Comparison of ENCODE assay signal across 1 cellular context in the genomic region with DNA sequence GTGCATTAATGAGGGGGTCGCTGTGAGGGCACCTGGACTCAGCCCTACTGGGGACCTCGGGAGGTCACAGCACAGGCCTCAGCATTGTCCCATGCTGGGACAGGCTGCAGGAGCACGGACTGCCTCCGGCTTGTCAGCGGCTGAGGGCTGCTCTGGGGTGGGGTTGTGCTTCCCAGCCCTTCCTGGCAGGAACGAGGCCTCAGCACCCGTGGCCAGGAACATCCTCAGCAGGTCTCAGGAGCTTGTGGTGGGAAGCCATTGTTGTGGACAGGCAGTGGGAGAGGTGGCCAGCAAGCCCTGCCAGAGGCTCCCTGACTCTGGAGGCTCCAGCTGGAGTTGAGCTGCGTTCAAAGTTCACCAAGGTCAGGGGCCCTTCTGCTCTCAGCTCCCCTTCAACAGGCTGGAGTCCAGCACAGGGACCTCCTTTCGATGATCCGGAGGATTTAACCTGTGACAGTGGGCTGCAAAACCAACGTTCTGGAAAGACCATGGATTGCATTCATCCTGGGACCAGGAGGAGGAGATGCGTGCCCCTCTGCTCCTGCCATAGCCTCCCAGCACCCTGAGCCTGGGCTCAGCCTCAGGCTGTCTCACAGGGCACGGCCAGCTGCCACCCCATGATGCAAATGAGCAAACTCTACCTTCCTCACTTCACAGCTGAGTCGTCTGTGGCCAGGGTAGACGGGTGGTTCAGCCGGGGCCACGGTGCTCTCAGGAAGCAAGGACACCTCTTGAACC.
TF ChIP-seq lines count a peak whose summit lies in the region.

No MANE protein-coding gene starts in this region.

TF ChIP-seq in SK-N-SH treated with all-trans-retinoic acid at 6 μM for 48 hours, 23 proteins besides CTCF, POLR2A, EP300 and RAD21 (continued from another document):
- TF ChIP-seq, protein P1, sequence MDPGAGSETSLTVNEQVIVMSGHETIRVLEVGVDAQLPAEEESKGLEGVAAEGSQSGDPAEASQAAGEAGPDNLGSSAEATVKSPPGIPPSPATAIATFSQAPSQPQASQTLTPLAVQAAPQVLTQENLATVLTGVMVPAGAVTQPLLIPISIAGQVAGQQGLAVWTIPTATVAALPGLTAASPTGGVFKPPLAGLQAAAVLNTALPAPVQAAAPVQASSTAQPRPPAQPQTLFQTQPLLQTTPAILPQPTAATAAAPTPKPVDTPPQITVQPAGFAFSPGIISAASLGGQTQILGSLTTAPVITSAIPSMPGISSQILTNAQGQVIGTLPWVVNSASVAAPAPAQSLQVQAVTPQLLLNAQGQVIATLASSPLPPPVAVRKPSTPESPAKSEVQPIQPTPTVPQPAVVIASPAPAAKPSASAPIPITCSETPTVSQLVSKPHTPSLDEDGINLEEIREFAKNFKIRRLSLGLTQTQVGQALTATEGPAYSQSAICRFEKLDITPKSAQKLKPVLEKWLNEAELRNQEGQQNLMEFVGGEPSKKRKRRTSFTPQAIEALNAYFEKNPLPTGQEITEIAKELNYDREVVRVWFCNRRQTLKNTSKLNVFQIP (CRISPR knock-in tag; IDR thresholded peaks at IDR 0.05; ENCODE audit: borderline replicate concordance, low read depth), result no peak
- TF ChIP-seq BACH2 (CRISPR knock-in tag; IDR thresholded peaks at IDR 0.05; ENCODE audit: borderline replicate concordance) (no peak), ZNF565 (CRISPR knock-in tag; conservative IDR thresholded peaks at IDR 0.05; ENCODE audit: low read depth) (no peak), GLIS3 (CRISPR knock-in tag; IDR thresholded peaks at IDR 0.05) (no peak), PPARA (CRISPR knock-in tag; IDR thresholded peaks at IDR 0.05; ENCODE audit: borderline replicate concordance) (no peak), OSR1 (CRISPR knock-in tag; IDR thresholded peaks at IDR 0.05) (no peak), CSDC2 (CRISPR knock-in tag; IDR thresholded peaks at IDR 0.05) (no peak), ESRRG (CRISPR knock-in tag; IDR thresholded peaks at IDR 0.05) (no peak)
- TF ChIP-seq, protein P2, sequence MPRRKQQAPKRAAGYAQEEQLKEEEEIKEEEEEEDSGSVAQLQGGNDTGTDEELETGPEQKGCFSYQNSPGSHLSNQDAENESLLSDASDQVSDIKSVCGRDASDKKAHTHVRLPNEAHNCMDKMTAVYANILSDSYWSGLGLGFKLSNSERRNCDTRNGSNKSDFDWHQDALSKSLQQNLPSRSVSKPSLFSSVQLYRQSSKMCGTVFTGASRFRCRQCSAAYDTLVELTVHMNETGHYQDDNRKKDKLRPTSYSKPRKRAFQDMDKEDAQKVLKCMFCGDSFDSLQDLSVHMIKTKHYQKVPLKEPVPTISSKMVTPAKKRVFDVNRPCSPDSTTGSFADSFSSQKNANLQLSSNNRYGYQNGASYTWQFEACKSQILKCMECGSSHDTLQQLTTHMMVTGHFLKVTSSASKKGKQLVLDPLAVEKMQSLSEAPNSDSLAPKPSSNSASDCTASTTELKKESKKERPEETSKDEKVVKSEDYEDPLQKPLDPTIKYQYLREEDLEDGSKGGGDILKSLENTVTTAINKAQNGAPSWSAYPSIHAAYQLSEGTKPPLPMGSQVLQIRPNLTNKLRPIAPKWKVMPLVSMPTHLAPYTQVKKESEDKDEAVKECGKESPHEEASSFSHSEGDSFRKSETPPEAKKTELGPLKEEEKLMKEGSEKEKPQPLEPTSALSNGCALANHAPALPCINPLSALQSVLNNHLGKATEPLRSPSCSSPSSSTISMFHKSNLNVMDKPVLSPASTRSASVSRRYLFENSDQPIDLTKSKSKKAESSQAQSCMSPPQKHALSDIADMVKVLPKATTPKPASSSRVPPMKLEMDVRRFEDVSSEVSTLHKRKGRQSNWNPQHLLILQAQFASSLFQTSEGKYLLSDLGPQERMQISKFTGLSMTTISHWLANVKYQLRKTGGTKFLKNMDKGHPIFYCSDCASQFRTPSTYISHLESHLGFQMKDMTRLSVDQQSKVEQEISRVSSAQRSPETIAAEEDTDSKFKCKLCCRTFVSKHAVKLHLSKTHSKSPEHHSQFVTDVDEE (CRISPR knock-in tag; IDR thresholded peaks at IDR 0.05), result no peak
TF ChIP-seq in SK-N-SH treated with all-trans-retinoic acid at 6 μM for 48 hours: peak in this region for 0.
